In the genomic region with DNA sequence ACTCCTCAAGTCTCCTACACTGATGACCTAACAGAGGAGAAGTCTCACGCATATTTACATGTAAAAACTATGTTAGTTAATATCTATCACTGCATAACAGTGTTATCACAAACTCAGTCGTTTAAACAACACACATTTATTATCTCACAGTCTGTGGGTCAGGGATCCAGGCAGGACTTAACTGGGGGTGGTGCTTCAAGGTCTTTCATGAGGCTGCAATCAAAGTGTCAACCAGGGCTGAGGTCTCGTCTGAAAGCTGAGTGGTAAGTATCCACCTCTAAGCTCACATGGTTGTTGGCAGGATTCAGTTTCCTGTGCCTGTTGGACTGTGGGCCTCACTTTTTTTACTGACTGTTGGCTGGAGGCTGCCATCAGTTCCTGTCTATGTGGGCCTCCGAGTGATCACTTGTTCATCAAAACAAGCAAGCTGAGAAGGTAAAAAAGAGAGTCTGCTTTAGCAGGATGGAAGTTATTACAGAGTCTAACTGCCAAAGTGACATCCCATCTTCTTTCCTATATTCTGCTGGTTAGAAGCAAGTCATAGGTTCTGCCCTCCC, we compare ENCODE assay signal across 21 cellular contexts.
DNase-seq lines count a peak whose midpoint lies in the region; ATAC-seq, FAIRE-seq and TF ChIP-seq lines count a peak whose summit lies in the region.
"Had no signal": no experiment of that assay in that cellular context is flagged by ENCODE, and none has a peak within 500 bp of the region (broad histone marks: within the 10 kb centered on the region; RNA-seq: fewer than 3 reads in every experiment).

No MANE protein-coding gene starts in this region.

- TF ChIP-seq POLR2A in GM12892 (IDR thresholded peaks at IDR 0.05; ENCODE audit: low read depth, low read length) = no peak

- H3K9me2 ChIP-seq in GM23338 (ENCODE audit: insufficient read depth) = peaks cover 10% of the 10 kb centered on the region

- no peak for DNase-seq in GM12892 (ENCODE audit: insufficient read length)
- no peak for DNase-seq in GM23338 (ENCODE audit: low spot score)
- peak; percentile 35 for DNase-seq in amniotic epithelial cell (ENCODE audit: low read depth)
- DNase-seq in mesothelial cell of epicardium (ENCODE audit: low spot score in 2 of 2, unreplicated experiment in 2 of 2) = no peak
- DNase-seq in inferior parietal cortex (ENCODE audit: extremely low spot score) = no peak
- no peak for DNase-seq in OCI-M1 (lab: John Stamatoyannopoulos, UW)
- DNase-seq in retina = no peak
- DNase-seq: activated CD4-positive, alpha-beta memory T cell treated with anti-CD3 and anti-CD28 coated beads, Interleukin-2, amount 10 ng/mL, durations not matched to agents 7 days and 5 days; activated T-cell treated with anti-CD3 and anti-CD28 coated beads, Interleukin-2, amount 50 U/mL, for 24 hours; body of pancreas; dermis blood vessel endothelial cell; GDM1; NCI-H2029 treated with DMSO at 0.1 percent for 48 hours; NCI-H774; stimulated activated naive B cell treated with anti-CD40 and anti-IgM and Interleukin-4, amounts not matched to agents 10 μg/mL and 1 μg/mL and 100 μg/mL, for 72 hours; T-cell had no signal

- no peak for TF ChIP-seq CTCF in GM23338 (conservative IDR thresholded peaks at IDR 0.05; ENCODE audit: low read depth in 2 of 2)
- no peak for TF ChIP-seq CTCF in mesothelial cell of epicardium (IDR thresholded peaks at IDR 0.05; ENCODE audit: unreplicated experiment)

- peak overlapping the region; percentile 73 for H2AFZ ChIP-seq in GM23338

- H3K27me3 Mint-ChIP-seq in GM23338 (ENCODE audit: insufficient read depth, low read depth, poor library complexity) (no peaks in the 10 kb centered on the region), mesothelial cell of epicardium (ENCODE audit: low read depth) (no peaks in the 10 kb centered on the region)

- H3K27ac Mint-ChIP-seq in GM23338 = no peak overlapping the region
- peak overlapping the region; percentile 88 for H3K27ac Mint-ChIP-seq in mesothelial cell of epicardium
- H3K27ac Mint-ChIP-seq: activated CD4-positive, alpha-beta memory T cell treated with anti-CD3 and anti-CD28 coated beads, Interleukin-2, amount 10 ng/mL, durations not matched to agents 7 days and 5 days; activated naive CD4-positive, alpha-beta T cell treated with anti-CD3 and anti-CD28 coated beads, Interleukin-2, amount 50 U/mL, for 24 hours; activated T-cell treated with anti-CD3 and anti-CD28 coated beads, Interleukin-2, amount 50 U/mL, for 24 hours; stimulated activated naive B cell treated with anti-CD40 and anti-IgM and Interleukin-4, amounts not matched to agents 10 μg/mL and 1 μg/mL and 100 μg/mL, for 72 hours; T-cell had no signal

- H3F3A ChIP-seq in GM23338 (replicated peaks; ENCODE audit: low read depth) = no peaks in the 10 kb centered on the region

- H3K79me2 ChIP-seq in GM23338 (replicated peaks; ENCODE audit: insufficient read depth) = no peaks in the 10 kb centered on the region

- no peaks in the 10 kb centered on the region for H3K36me3 ChIP-seq in GM23338 (ENCODE audit: insufficient read depth)
- H3K36me3 ChIP-seq: tibial nerve had no signal

- no peaks in the 10 kb centered on the region for H4K20me1 ChIP-seq in GM23338 (replicated peaks; ENCODE audit: insufficient read depth)

- H3K4me2 ChIP-seq in GM23338 = no peak overlapping the region

- H3K9me3 Mint-ChIP-seq in GM23338 (peaks cover 5% of the 10 kb centered on the region; the same call in 1 of the 3 replicates), mesothelial cell of epicardium (peaks cover 18% of the 10 kb centered on the region)
- H3K9me3 Mint-ChIP-seq: activated CD4-positive, alpha-beta memory T cell treated with anti-CD3 and anti-CD28 coated beads, Interleukin-2, amount 10 ng/mL, durations not matched to agents 7 days and 5 days; activated T-cell treated with anti-CD3 and anti-CD28 coated beads, Interleukin-2, amount 50 U/mL, for 24 hours had no signal

- H3K4me1 Mint-ChIP-seq in GM23338 (no peaks in the 10 kb centered on the region; the same call in 2 of the 3 replicates), mesothelial cell of epicardium (peaks cover 37% of the 10 kb centered on the region)
- H3K4me1 Mint-ChIP-seq: activated CD4-positive, alpha-beta memory T cell treated with anti-CD3 and anti-CD28 coated beads, Interleukin-2, amount 10 ng/mL, durations not matched to agents 7 days and 5 days; activated naive CD4-positive, alpha-beta T cell treated with anti-CD3 and anti-CD28 coated beads, Interleukin-2, amount 50 U/mL, for 24 hours; stimulated activated naive B cell treated with anti-CD40 and anti-IgM and Interleukin-4, amounts not matched to agents 10 μg/mL and 1 μg/mL and 100 μg/mL, for 72 hours; T-cell had no signal

- no peaks in the 10 kb centered on the region for H3K4me1 ChIP-seq in GM23338 (ENCODE audit: insufficient read depth)
- H3K4me1 ChIP-seq: tibial nerve had no signal

- no peak overlapping the region for H3K4me3 ChIP-seq in GM23338
- H3K4me3 ChIP-seq: body of pancreas, lung, tibial nerve had no signal

- FAIRE-seq in GM12892 (lab: Jason Lieb, UNC) = peak; percentile 24

- H3K36me3 Mint-ChIP-seq in GM23338 (ENCODE audit: low read depth) = no peaks in the 10 kb centered on the region
- H3K36me3 Mint-ChIP-seq in mesothelial cell of epicardium = peaks cover 5% of the 10 kb centered on the region
- H3K36me3 Mint-ChIP-seq: activated naive CD4-positive, alpha-beta T cell treated with anti-CD3 and anti-CD28 coated beads, Interleukin-2, amount 50 U/mL, for 24 hours; stimulated activated naive B cell treated with anti-CD40 and anti-IgM and Interleukin-4, amounts not matched to agents 10 μg/mL and 1 μg/mL and 100 μg/mL, for 72 hours; T-cell had no signal

- no peak overlapping the region for H3K27ac ChIP-seq in GM23338 (ENCODE audit: low read depth)
- H3K27ac ChIP-seq: body of pancreas, tibial nerve had no signal

- H3K4me3 Mint-ChIP-seq in GM23338 (no peak overlapping the region), mesothelial cell of epicardium (no peak overlapping the region)
- H3K4me3 Mint-ChIP-seq: activated CD4-positive, alpha-beta memory T cell treated with anti-CD3 and anti-CD28 coated beads, Interleukin-2, amount 10 ng/mL, durations not matched to agents 7 days and 5 days; activated naive CD4-positive, alpha-beta T cell treated with anti-CD3 and anti-CD28 coated beads, Interleukin-2, amount 50 U/mL, for 24 hours; activated T-cell treated with anti-CD3 and anti-CD28 coated beads, Interleukin-2, amount 50 U/mL, for 24 hours; neural crest cell; stimulated activated naive B cell treated with anti-CD40 and anti-IgM and Interleukin-4, amounts not matched to agents 10 μg/mL and 1 μg/mL and 100 μg/mL, for 72 hours; T-cell had no signal

- H3K27me3 ChIP-seq in GM23338 (ENCODE audit: insufficient read depth) = no peaks in the 10 kb centered on the region
- H3K27me3 ChIP-seq: body of pancreas, tibial nerve had no signal

- ATAC-seq in GM23338 (no peak), GM19455 (IDR thresholded peaks at IDR 0.05; ENCODE audit: unreplicated experiment) (no peak)
- ATAC-seq: body of pancreas; stimulated activated naive B cell treated with anti-CD40 and anti-IgM and Interleukin-4, amounts not matched to agents 10 μg/mL and 1 μg/mL and 100 μg/mL, for 72 hours; T-cell had no signal

TF ChIP-seq in GM23338, 12 proteins besides CTCF, POLR2A, EP300 and RAD21:
- no peak for TF ChIP-seq REST (IDR thresholded peaks at IDR 0.05; ENCODE audit: unreplicated experiment)
- no peak for TF ChIP-seq EZH2 (IDR thresholded peaks at IDR 0.05; ENCODE audit: low read depth, unreplicated experiment)
- no peak for TF ChIP-seq EZH2phosphoT487 (IDR thresholded peaks at IDR 0.05; ENCODE audit: unreplicated experiment)
- TF ChIP-seq ETS1 (IDR thresholded peaks at IDR 0.05) = no peak
- TF ChIP-seq STAT1 (IDR thresholded peaks at IDR 0.05; ENCODE audit: unreplicated experiment) = no peak
